1 cellular context compared by ENCODE assay signal in genomic region chr5:139740138-139740992, GRCh38.
A peak's percentile ranks its signal among the peaks of the same experiment; 100 is the strongest.
TF ChIP-seq lines count a peak whose summit lies in the region.

No MANE protein-coding gene starts in this region.

TF ChIP-seq in GM12878, 131 proteins besides CTCF, POLR2A, EP300 and RAD21 (continued from another document):
- TF ChIP-seq FOS (IDR thresholded peaks at IDR 0.05; ENCODE audit: borderline replicate concordance, extremely low read depth, insufficient read length) (no peak), YY1 (IDR thresholded peaks at IDR 0.05; ENCODE audit: low read depth, low read length) (no peak), IRF4 (IDR thresholded peaks at IDR 0.05; ENCODE audit: low read depth, low read length) (no peak), GATAD2B (conservative IDR thresholded peaks at IDR 0.05; ENCODE audit: low read depth) (peak; percentile 34; the same call in 1 of the 2 replicates), NFYA (IDR thresholded peaks at IDR 0.05; ENCODE audit: borderline replicate concordance, low read depth, low read length) (no peak), SP1 (IDR thresholded peaks at IDR 0.05; ENCODE audit: low read depth, low read length) (no peak), CHD2 (IDR thresholded peaks at IDR 0.05; ENCODE audit: borderline replicate concordance, low read depth, low read length) (0 out of 2 replicates have a peak, but pooled peaks have one; percentile 58), REST (IDR thresholded peaks at IDR 0.05; ENCODE audit: low read depth, low read length) (no peak), HDAC6 (IDR thresholded peaks at IDR 0.05; ENCODE audit: unreplicated experiment) (no peak), LARP7 (IDR thresholded peaks at IDR 0.05) (0 out of 2 replicates have a peak, but pooled peaks have one; percentile 6), EGR1 (IDR thresholded peaks at IDR 0.05; ENCODE audit: borderline replicate concordance in 1 of 2, low read depth in 2 of 2, low read length in 2 of 2) (no peak), CBFB (IDR thresholded peaks at IDR 0.05; ENCODE audit: low read depth) (no peak), DPF2 (IDR thresholded peaks at IDR 0.05) (peak; percentile 98), TAF1 (IDR thresholded peaks at IDR 0.05; ENCODE audit: borderline replicate concordance, low read depth, low read length) (no peak), CHD1 (IDR thresholded peaks at IDR 0.05; ENCODE audit: low read depth, low read length) (no peak), RUNX3 (IDR thresholded peaks at IDR 0.05; ENCODE audit: low read length) (peak; percentile 64; the same call in 1 of the 2 replicates), IKZF2 (IDR thresholded peaks at IDR 0.05) (peak; percentile 63 to 66; a peak in 2 of 4 replicates), HCFC1 (IDR thresholded peaks at IDR 0.05; ENCODE audit: low read length) (no peak), ETV6 (conservative IDR thresholded peaks at IDR 0.05 in 1 of 2, IDR thresholded peaks at IDR 0.05 in 1 of 2; ENCODE audit: borderline replicate concordance in 1 of 2, low read depth in 1 of 2) (no peak), MTA2 (IDR thresholded peaks at IDR 0.05; ENCODE audit: low read depth) (peak; percentile 46; the same call in 1 of the 2 replicates), NBN (IDR thresholded peaks at IDR 0.05) (no peak), PAX5 (IDR thresholded peaks at IDR 0.05; ENCODE audit: borderline replicate concordance, low read depth, low read length) (no peak; the same call in 1 of the 2 replicates), SIX5 (IDR thresholded peaks at IDR 0.05; ENCODE audit: low read depth, low read length, severe bottlenecking) (no peak), BACH1 (IDR thresholded peaks at IDR 0.05; ENCODE audit: borderline replicate concordance) (peak; percentile 46; the same call in 1 of the 2 replicates), SMARCA5 (IDR thresholded peaks at IDR 0.05) (peak; percentile 53), ZBTB11 (CRISPR knock-in tag; IDR thresholded peaks at IDR 0.05) (no peak), IKZF1 (conservative IDR thresholded peaks at IDR 0.05) (peak; percentile 81), NKRF (conservative IDR thresholded peaks at IDR 0.05) (no peak), SMAD5 (IDR thresholded peaks at IDR 0.05; ENCODE audit: low read depth) (no peak), SREBF1 (IDR thresholded peaks at IDR 0.05; ENCODE audit: low read length) (no peak), RB1 (IDR thresholded peaks at IDR 0.05; ENCODE audit: borderline replicate concordance) (no peak), ZNF592 (IDR thresholded peaks at IDR 0.05) (no peak)
- TF ChIP-seq, protein P1, sequence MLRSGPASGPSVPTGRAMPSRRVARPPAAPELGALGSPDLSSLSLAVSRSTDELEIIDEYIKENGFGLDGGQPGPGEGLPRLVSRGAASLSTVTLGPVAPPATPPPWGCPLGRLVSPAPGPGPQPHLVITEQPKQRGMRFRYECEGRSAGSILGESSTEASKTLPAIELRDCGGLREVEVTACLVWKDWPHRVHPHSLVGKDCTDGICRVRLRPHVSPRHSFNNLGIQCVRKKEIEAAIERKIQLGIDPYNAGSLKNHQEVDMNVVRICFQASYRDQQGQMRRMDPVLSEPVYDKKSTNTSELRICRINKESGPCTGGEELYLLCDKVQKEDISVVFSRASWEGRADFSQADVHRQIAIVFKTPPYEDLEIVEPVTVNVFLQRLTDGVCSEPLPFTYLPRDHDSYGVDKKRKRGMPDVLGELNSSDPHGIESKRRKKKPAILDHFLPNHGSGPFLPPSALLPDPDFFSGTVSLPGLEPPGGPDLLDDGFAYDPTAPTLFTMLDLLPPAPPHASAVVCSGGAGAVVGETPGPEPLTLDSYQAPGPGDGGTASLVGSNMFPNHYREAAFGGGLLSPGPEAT (IDR thresholded peaks at IDR 0.05; ENCODE audit: low read depth) = peak; percentile 68; the same call in 1 of the 2 replicates
- TF ChIP-seq, protein P2, sequence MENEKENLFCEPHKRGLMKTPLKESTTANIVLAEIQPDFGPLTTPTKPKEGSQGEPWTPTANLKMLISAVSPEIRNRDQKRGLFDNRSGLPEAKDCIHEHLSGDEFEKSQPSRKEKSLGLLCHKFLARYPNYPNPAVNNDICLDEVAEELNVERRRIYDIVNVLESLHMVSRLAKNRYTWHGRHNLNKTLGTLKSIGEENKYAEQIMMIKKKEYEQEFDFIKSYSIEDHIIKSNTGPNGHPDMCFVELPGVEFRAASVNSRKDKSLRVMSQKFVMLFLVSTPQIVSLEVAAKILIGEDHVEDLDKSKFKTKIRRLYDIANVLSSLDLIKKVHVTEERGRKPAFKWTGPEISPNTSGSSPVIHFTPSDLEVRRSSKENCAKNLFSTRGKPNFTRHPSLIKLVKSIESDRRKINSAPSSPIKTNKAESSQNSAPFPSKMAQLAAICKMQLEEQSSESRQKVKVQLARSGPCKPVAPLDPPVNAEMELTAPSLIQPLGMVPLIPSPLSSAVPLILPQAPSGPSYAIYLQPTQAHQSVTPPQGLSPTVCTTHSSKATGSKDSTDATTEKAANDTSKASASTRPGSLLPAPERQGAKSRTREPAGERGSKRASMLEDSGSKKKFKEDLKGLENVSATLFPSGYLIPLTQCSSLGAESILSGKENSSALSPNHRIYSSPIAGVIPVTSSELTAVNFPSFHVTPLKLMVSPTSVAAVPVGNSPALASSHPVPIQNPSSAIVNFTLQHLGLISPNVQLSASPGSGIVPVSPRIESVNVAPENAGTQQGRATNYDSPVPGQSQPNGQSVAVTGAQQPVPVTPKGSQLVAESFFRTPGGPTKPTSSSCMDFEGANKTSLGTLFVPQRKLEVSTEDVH (IDR thresholded peaks at IDR 0.05; ENCODE audit: low read depth, partially characterized antibody) = no peak
- TF ChIP-seq, protein P3, sequence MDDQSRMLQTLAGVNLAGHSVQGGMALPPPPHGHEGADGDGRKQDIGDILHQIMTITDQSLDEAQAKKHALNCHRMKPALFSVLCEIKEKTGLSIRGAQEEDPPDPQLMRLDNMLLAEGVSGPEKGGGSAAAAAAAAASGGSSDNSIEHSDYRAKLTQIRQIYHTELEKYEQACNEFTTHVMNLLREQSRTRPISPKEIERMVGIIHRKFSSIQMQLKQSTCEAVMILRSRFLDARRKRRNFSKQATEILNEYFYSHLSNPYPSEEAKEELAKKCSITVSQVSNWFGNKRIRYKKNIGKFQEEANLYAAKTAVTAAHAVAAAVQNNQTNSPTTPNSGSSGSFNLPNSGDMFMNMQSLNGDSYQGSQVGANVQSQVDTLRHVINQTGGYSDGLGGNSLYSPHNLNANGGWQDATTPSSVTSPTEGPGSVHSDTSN (IDR thresholded peaks at IDR 0.05; ENCODE audit: insufficient replicate concordance, low read depth, low read length) = no peak
